Comparison of ENCODE assay signal across 16 cellular contexts in the genomic region with DNA sequence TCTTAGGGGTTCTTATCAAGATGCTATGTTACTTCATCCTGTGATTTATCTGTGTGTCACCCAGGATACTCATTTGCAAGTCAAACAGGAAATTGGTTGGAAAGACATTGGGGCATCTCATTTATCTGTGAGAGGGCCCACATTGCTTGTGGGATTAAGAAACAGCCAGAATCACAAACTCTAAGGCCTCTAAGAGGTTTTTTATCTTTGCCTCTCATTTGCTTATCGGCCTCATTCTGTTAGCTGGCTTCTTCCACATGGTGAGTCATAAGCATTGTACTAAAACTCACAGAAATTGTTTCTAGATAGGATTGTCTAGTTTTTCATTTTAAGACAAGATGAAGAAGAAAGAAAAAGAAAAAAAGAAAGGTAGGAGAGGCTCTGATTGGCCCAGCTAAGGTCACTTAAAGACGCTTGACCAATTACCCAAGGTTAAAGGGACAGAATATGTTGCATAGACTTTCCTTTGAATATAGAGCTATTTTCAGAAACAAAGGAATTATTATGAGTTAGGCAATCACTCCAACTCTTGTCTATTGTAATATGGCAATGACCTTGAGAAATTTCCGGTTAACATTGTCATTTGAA.
DNase-seq lines count a peak whose midpoint lies in the region; ATAC-seq and TF ChIP-seq lines count a peak whose summit lies in the region.
"Had no signal": no experiment of that assay in that cellular context is flagged by ENCODE, and none has a peak within 500 bp of the region (broad histone marks: within the 10 kb centered on the region; RNA-seq: fewer than 3 reads in every experiment).

No MANE protein-coding gene starts in this region.

- no peaks in the 10 kb centered on the region for H3K27me3 Mint-ChIP-seq in natural killer cell (ENCODE audit: low read depth in 2 of 2)

- H3K9ac ChIP-seq in SK-N-MC (ENCODE audit: insufficient read length) = no peak overlapping the region

- H3K27ac ChIP-seq in SK-N-MC (peak overlapping the region; percentile 65; the same call in 1 of the 2 replicates), suprapubic skin (peak overlapping the region; percentile 48)
- H3K27ac ChIP-seq: 22Rv1, prostate gland had no signal

- no peaks in the 10 kb centered on the region for H3K4me1 ChIP-seq in suprapubic skin
- H3K4me1 ChIP-seq: prostate gland had no signal

- H3K9me3 Mint-ChIP-seq in natural killer cell = no peaks in the 10 kb centered on the region

- no peaks in the 10 kb centered on the region for H3K27me3 ChIP-seq in suprapubic skin

- TF ChIP-seq CTCF in foreskin fibroblast (IDR thresholded peaks at IDR 0.05; ENCODE audit: low read depth, low read length) (no peak), suprapubic skin (IDR thresholded peaks at IDR 0.05) (no peak), natural killer cell (IDR thresholded peaks at IDR 0.05) (no peak)

- H3K27ac Mint-ChIP-seq in natural killer cell = no peak overlapping the region

- peaks cover 0 to 5% of the 10 kb centered on the region in 2 donors for H3K4me1 Mint-ChIP-seq in natural killer cell

- TF ChIP-seq EP300 in suprapubic skin (IDR thresholded peaks at IDR 0.05) = no peak

- peak overlapping the region; percentile 11; the same call in 1 of the 2 replicates for H3K4me3 ChIP-seq in SK-N-MC
- H3K4me3 ChIP-seq in foreskin fibroblast (ENCODE audit: low read depth in 1 of 2, low read length in 2 of 2) = no peak overlapping the region
- no peak overlapping the region for H3K4me3 ChIP-seq in suprapubic skin
- H3K4me3 ChIP-seq: prostate gland had no signal

- 63% methylated on average over 3 of the region's 3 CpGs for WGBS in suprapubic skin

- H3K36me3 Mint-ChIP-seq in natural killer cell = no peaks in the 10 kb centered on the region

- no peak overlapping the region for H3K4me3 Mint-ChIP-seq in natural killer cell

- no peak for TF ChIP-seq POLR2A in suprapubic skin (IDR thresholded peaks at IDR 0.05)

- DNase-seq in DMS 273 (lab: John Stamatoyannopoulos, UW; ENCODE audit: unreplicated experiment) (peak; percentile 11), DMS 273 treated with DMSO at 0.1 percent for 48 hours (lab: John Stamatoyannopoulos, UW) (no peak), SK-N-MC (ENCODE audit: low read depth, low spot score) (peak; percentile 78), foreskin fibroblast (peak; percentile 39 to 47), suprapubic skin (ENCODE audit: low spot score in 2 of 2) (no peak), natural killer cell (no peak), putamen (ENCODE audit: low spot score) (no peak)
- DNase-seq: activated CD4-positive, alpha-beta T cell treated with anti-CD3 and anti-CD28 coated beads for 1 hour; GDM1; GOT3; kidney; NCI-H187 had no signal

- H3K9me3 ChIP-seq in SK-N-MC (ENCODE audit: low read depth, low read length) = no peaks in the 10 kb centered on the region
- no peaks in the 10 kb centered on the region for H3K9me3 ChIP-seq in suprapubic skin
- H3K9me3 ChIP-seq: prostate gland had no signal

- H3K36me3 ChIP-seq in SK-N-MC (ENCODE audit: insufficient read depth, low read length) = no peaks in the 10 kb centered on the region
- H3K36me3 ChIP-seq in suprapubic skin = no peaks in the 10 kb centered on the region
- H3K36me3 ChIP-seq: prostate gland had no signal

- ATAC-seq in natural killer cell (no peak), HG02798 (IDR thresholded peaks at IDR 0.05; ENCODE audit: poor library complexity, unreplicated experiment) (no peak)
- ATAC-seq: Panc1 had no signal

- intact Hi-C loops in natural killer cell (cut with micrococcal nuclease) = no loop called here

Comparison
In these comparisons a context has a peak if more than half of its experiments do, and no peak if none do; other contexts are left out.
1. DNase-seq: peak in DMS 273 (single experiment), SK-N-MC (single experiment) and foreskin fibroblast (2 of 2); none in DMS 273 treated with DMSO at 0.1 percent for 48 hours (single experiment), suprapubic skin (0 of 2), natural killer cell (single experiment) and putamen (single experiment).